13 cellular contexts compared by ENCODE assay signal in genomic region chr6:9583946-9584345, GRCh38.
"Had no signal": no experiment of that assay in that cellular context is flagged by ENCODE, and none has a peak within 500 bp of the region (broad histone marks: within the 10 kb centered on the region; RNA-seq: fewer than 3 reads in every experiment).

No MANE protein-coding gene starts in this region.

- H3K9me3 ChIP-seq: body of pancreas, gastroesophageal sphincter, heart left ventricle, mucosa of descending colon had no signal

- DNase-seq: activated CD4-positive, alpha-beta T cell treated with anti-CD3 and anti-CD28 coated beads for 36 hours; activated CD4-positive, alpha-beta T cell treated with anti-CD3 and anti-CD28 coated beads, Interleukin-2, amount 50 U/mL, for 48 hours; amniotic stem cell; body of pancreas; central memory CD4-positive, alpha-beta T cell; dorsolateral prefrontal cortex; erythroblast; heart left ventricle; left ventricle myocardium inferior; mucosa of descending colon; naive B cell had no signal

- H3K4me3 ChIP-seq: body of pancreas, dorsolateral prefrontal cortex, gastroesophageal sphincter, heart left ventricle, left ventricle myocardium inferior, mucosa of descending colon had no signal

- H3K27ac ChIP-seq: body of pancreas, dorsolateral prefrontal cortex, gastroesophageal sphincter, heart left ventricle, left ventricle myocardium inferior had no signal

- H3K4me1 ChIP-seq: body of pancreas, gastroesophageal sphincter, heart left ventricle, left ventricle myocardium inferior had no signal

- H3K36me3 ChIP-seq: gastroesophageal sphincter, heart left ventricle, left ventricle myocardium inferior had no signal

- H3K27me3 ChIP-seq: body of pancreas, gastroesophageal sphincter, heart left ventricle had no signal

- ATAC-seq: activated CD4-positive, alpha-beta T cell treated with anti-CD3 and anti-CD28 coated beads for 36 hours; body of pancreas; gastroesophageal sphincter; heart left ventricle; mucosa of descending colon; WTC11 had no signal
